Comparison of ENCODE assay signal across 27 cellular contexts in the genomic region with DNA sequence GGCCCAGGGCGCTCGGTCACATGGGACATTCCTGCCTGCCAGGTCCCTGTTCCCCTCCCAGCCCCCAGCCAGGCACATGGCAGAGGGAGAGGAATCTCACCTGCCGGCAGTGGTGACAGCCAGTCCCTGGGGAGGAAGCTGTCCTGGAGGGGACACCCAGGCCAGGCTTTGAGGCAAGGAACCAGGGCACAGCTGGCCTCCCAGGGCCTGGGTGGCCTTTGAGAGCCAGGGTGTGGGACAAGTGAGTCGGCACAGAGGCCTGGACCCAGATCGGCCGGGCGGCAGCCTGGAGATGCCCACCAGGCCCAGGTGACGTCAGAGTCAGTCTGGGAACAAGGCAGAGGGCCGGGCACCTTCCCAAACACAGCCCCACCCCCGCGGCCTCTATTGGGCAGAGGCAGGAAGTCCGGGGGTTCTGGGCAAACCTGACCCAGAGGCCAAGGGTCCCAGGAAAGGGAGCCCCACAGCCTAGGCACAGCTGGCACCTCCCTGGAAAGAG.
"Had no signal": no experiment of that assay in that cellular context is flagged by ENCODE, and none has a peak within 500 bp of the region (broad histone marks: within the 10 kb centered on the region; RNA-seq: fewer than 3 reads in every experiment).

No MANE protein-coding gene starts in this region.

- DNase-seq: islet precursor cell; kidney glomerular epithelial cell; left cardiac atrium; lower lobe of right lung; mammary epithelial cell; mesenchymal stem cell; naive B cell; natural killer cell; nephron progenitor cell; ovary; sigmoid colon; small intestine; spleen; stimulated activated CD4-positive, alpha-beta T cell treated with anti-CD3 and anti-CD28 coated beads, Interleukin-4, amount 100 ng/mL, for 24 hours; stimulated activated naive CD4-positive, alpha-beta T cell treated with Interleukin-2 at 50 U/mL for 16 hours; stimulated activated naive CD8-positive, alpha-beta T cell treated with anti-CD3 and anti-CD28 coated beads, Interleukin-15, amount 100 ng/mL, for 72 hours; substantia nigra had no signal

- H3K9me3 ChIP-seq: lower lobe of right lung, ovary, right atrium auricular region, sigmoid colon, spleen, tibial nerve, upper lobe of left lung, vagina had no signal

- H3K4me1 ChIP-seq: neural progenitor cell, sigmoid colon had no signal

- H3K27ac Mint-ChIP-seq: mesothelial cell of epicardium; naive B cell; natural killer cell; nephron progenitor cell; neural progenitor cell; progenitor cell of endocrine pancreas; stimulated activated effector memory CD8-positive, alpha-beta T cell treated with anti-CD3 and anti-CD28 coated beads, Interleukin-12 subunit alpha, Interleukin-12 subunit beta, amount 100 ng/mL, for 72 hours; stimulated activated naive CD8-positive, alpha-beta T cell treated with anti-CD3 and anti-CD28 coated beads, Interleukin-15, amount 100 ng/mL, for 72 hours had no signal

- H3K27ac ChIP-seq: hepatocyte, neural progenitor cell, ovary, right atrium auricular region, sigmoid colon, tibial nerve, vagina had no signal

- FAIRE-seq: small intestine had no signal

- H3K9ac ChIP-seq: neural progenitor cell had no signal

- H3K36me3 Mint-ChIP-seq: mesothelial cell of epicardium; naive B cell; natural killer cell; neural progenitor cell; stimulated activated effector memory CD8-positive, alpha-beta T cell treated with anti-CD3 and anti-CD28 coated beads, Interleukin-12 subunit alpha, Interleukin-12 subunit beta, amount 100 ng/mL, for 72 hours had no signal

- H2AFZ ChIP-seq: hepatocyte, neural progenitor cell had no signal

- H3K36me3 ChIP-seq: lower lobe of right lung, neural progenitor cell, ovary, right atrium auricular region, sigmoid colon, spleen, tibial nerve, upper lobe of left lung, vagina had no signal

- ATAC-seq: left cardiac atrium; left lobe of liver; lower lobe of right lung; natural killer cell; stimulated activated effector memory CD8-positive, alpha-beta T cell treated with anti-CD3 and anti-CD28 coated beads, Interleukin-12 subunit alpha, Interleukin-12 subunit beta, amount 100 ng/mL, for 72 hours; stimulated activated naive CD8-positive, alpha-beta T cell treated with anti-CD3 and anti-CD28 coated beads, Interleukin-15, amount 100 ng/mL, for 72 hours had no signal

- H3K27me3 Mint-ChIP-seq: progenitor cell of endocrine pancreas; stimulated activated naive CD8-positive, alpha-beta T cell treated with anti-CD3 and anti-CD28 coated beads, Interleukin-15, amount 100 ng/mL, for 72 hours had no signal

- H3K4me2 ChIP-seq: hepatocyte, neural progenitor cell had no signal

- H3K9me3 Mint-ChIP-seq: mesothelial cell of epicardium; naive B cell; natural killer cell; nephron progenitor cell; stimulated activated effector memory CD8-positive, alpha-beta T cell treated with anti-CD3 and anti-CD28 coated beads, Interleukin-12 subunit alpha, Interleukin-12 subunit beta, amount 100 ng/mL, for 72 hours; stimulated activated naive CD8-positive, alpha-beta T cell treated with anti-CD3 and anti-CD28 coated beads, Interleukin-15, amount 100 ng/mL, for 72 hours had no signal

- H3K4me3 Mint-ChIP-seq: mesothelial cell of epicardium; naive B cell; natural killer cell; nephron progenitor cell; neural progenitor cell; stimulated activated effector memory CD8-positive, alpha-beta T cell treated with anti-CD3 and anti-CD28 coated beads, Interleukin-12 subunit alpha, Interleukin-12 subunit beta, amount 100 ng/mL, for 72 hours; stimulated activated naive CD8-positive, alpha-beta T cell treated with anti-CD3 and anti-CD28 coated beads, Interleukin-15, amount 100 ng/mL, for 72 hours had no signal

- H3K4me3 ChIP-seq: hepatocyte, lower lobe of right lung, neural progenitor cell, ovary, right atrium auricular region, sigmoid colon, spleen, tibial nerve, upper lobe of left lung, vagina had no signal

- H3K79me2 ChIP-seq: hepatocyte had no signal

- H3K4me1 Mint-ChIP-seq: naive B cell; natural killer cell; stimulated activated effector memory CD8-positive, alpha-beta T cell treated with anti-CD3 and anti-CD28 coated beads, Interleukin-12 subunit alpha, Interleukin-12 subunit beta, amount 100 ng/mL, for 72 hours; stimulated activated naive CD8-positive, alpha-beta T cell treated with anti-CD3 and anti-CD28 coated beads, Interleukin-15, amount 100 ng/mL, for 72 hours had no signal

- H3K27me3 ChIP-seq: hepatocyte, neural progenitor cell, ovary, right atrium auricular region, spleen, tibial nerve, upper lobe of left lung, vagina had no signal
